ENCODE assay signal across 1 cellular context in the genomic region with DNA sequence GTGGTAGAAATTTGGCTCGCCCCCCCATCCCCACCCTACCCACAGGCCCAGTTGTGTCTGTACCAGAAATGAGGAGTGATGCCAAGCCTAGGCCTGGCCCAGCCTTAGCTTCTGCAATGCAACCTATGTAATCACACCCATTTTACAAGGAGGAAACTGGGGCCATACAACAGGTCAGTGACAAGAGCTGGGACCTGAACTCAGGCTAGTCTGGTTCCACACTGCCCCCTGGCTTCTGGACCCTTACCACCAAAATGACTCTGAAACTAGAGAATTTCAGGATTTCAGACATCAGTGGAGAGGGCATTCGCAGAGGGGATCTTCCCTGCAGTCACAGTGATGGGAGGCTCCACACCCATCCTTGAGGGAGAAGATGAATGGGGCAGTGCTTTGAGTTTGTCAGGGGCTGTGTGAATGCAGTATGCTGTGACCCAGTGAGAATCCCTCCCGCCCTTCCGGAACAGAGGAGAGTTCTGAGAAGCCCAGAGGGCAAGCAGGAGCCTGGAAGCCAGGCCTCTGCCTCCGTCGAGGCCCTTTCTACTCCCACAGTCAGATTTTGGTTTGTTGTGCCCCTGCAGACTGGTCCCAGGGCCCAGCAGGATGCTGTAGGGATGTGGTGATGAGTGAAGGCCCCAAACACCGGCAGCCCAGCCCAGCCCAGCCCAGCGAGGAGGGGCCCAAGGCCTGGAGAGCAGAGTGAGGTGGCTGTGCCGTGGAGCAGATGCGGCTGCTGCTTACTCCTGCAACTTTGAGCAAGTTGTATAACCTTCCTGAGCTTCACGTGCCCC.
TF ChIP-seq lines count a peak whose summit lies in the region.

No MANE protein-coding gene starts in this region.

TF ChIP-seq in Ishikawa, 13 proteins besides CTCF, POLR2A, EP300 and RAD21 (continued from another document):
- TF ChIP-seq, protein P1, sequence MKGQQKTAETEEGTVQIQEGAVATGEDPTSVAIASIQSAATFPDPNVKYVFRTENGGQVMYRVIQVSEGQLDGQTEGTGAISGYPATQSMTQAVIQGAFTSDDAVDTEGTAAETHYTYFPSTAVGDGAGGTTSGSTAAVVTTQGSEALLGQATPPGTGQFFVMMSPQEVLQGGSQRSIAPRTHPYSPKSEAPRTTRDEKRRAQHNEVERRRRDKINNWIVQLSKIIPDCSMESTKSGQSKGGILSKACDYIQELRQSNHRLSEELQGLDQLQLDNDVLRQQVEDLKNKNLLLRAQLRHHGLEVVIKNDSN (IDR thresholded peaks at IDR 0.05): no peak
- TF ChIP-seq ZBTB7A (IDR thresholded peaks at IDR 0.05; ENCODE audit: low read depth) (no peak), TAF1 (IDR thresholded peaks at IDR 0.05; ENCODE audit: low read depth) (no peak), CEBPB (IDR thresholded peaks at IDR 0.05) (no peak), FOXM1 (IDR thresholded peaks at IDR 0.05; ENCODE audit: borderline replicate concordance, low read depth) (no peak), EGR1 (IDR thresholded peaks at IDR 0.05) (no peak), TEAD4 (IDR thresholded peaks at IDR 0.05) (no peak), NFIC (IDR thresholded peaks at IDR 0.05) (no peak)
